26 cellular contexts compared by ENCODE assay signal in genomic region chr1:202592141-202592540, GRCh38.
DNase-seq lines count a peak whose midpoint lies in the region; ATAC-seq and TF ChIP-seq lines count a peak whose summit lies in the region.
"Had no signal": no experiment of that assay in that cellular context is flagged by ENCODE, and none has a peak within 500 bp of the region (broad histone marks: within the 10 kb centered on the region; RNA-seq: fewer than 3 reads in every experiment).

No MANE protein-coding gene starts in this region.

- no peak overlapping the region for H2BK12ac ChIP-seq in neuronal stem cell (ENCODE audit: low read length)

- POLR2A ChIA-PET in activated CD4-positive, alpha-beta T cell treated with anti-CD3 and anti-CD28 coated beads for 36 hours (lab: Charles Lee) = no interaction called here

- H3K4me1 Mint-ChIP-seq in activated CD4-positive, alpha-beta T cell treated with anti-CD3 and anti-CD28 coated beads for 36 hours = no peaks in the 10 kb centered on the region
- peaks cover 1% of the 10 kb centered on the region for H3K4me1 Mint-ChIP-seq in activated CD4-positive, alpha-beta T cell treated with anti-CD3 and anti-CD28 coated beads, Interleukin-2, amount 10 ng/mL, durations not matched to agents 24 days and 14 days
- H3K4me1 Mint-ChIP-seq in immature natural killer cell = peaks cover 4 to 11% of the 10 kb centered on the region in 2 donors

- H3K14ac ChIP-seq in neuronal stem cell (ENCODE audit: low read length) = no peak overlapping the region

- H3K27ac ChIP-seq in ascending aorta (peak overlapping the region; percentile 90 to 94), neuronal stem cell (replicated peaks; ENCODE audit: low read length) (no peak overlapping the region)
- H3K27ac ChIP-seq: 22Rv1, left lung, SK-N-MC had no signal

- no peaks in the 10 kb centered on the region for H3K9me3 Mint-ChIP-seq in activated CD4-positive, alpha-beta T cell treated with anti-CD3 and anti-CD28 coated beads for 36 hours (ENCODE audit: low read depth)
- H3K9me3 Mint-ChIP-seq in activated CD4-positive, alpha-beta T cell treated with anti-CD3 and anti-CD28 coated beads, Interleukin-2, amount 10 ng/mL, durations not matched to agents 24 days and 14 days = no peaks in the 10 kb centered on the region
- H3K9me3 Mint-ChIP-seq in immature natural killer cell = no peaks in the 10 kb centered on the region
- H3K9me3 Mint-ChIP-seq: CD4-positive, alpha-beta T cell; natural killer cell treated with Interleukin-12 subunit alpha and Interleukin-12 subunit beta and Interleukin-15 and Interleukin-18, amount 100 ng/mL, for 72 hours; T-helper 1 cell treated with Interleukin-12 subunit alpha and Interleukin-12 subunit beta and Interleukin-4 antibody, amounts not matched to agents 30 μg/mL and 1 μg/mL, for 36 hours; type B pancreatic cell had no signal

- no peak overlapping the region for H3K4me2 ChIP-seq in neuronal stem cell (ENCODE audit: insufficient read depth, low read length, poor library complexity, severe bottlenecking)

- H3K79me1 ChIP-seq in neuronal stem cell (ENCODE audit: low read depth, low read length) = no peaks in the 10 kb centered on the region

- H3K9ac ChIP-seq in neuronal stem cell (ENCODE audit: low read depth, low read length, poor library complexity) = no peak overlapping the region

- ATAC-seq in activated CD4-positive, alpha-beta T cell treated with anti-CD3 and anti-CD28 coated beads for 36 hours = no peak
- no peak for ATAC-seq in HG02763 (IDR thresholded peaks at IDR 0.05; ENCODE audit: unreplicated experiment)
- ATAC-seq: left lung; natural killer cell treated with Interleukin-12 subunit alpha and Interleukin-12 subunit beta and Interleukin-15 and Interleukin-18, amount 100 ng/mL, for 72 hours; Panc1 had no signal

- no peak for TF ChIP-seq CTCF in ascending aorta (IDR thresholded peaks at IDR 0.05)

- H3K27me3 Mint-ChIP-seq in activated CD4-positive, alpha-beta T cell treated with anti-CD3 and anti-CD28 coated beads for 36 hours = no peaks in the 10 kb centered on the region
- no peaks in the 10 kb centered on the region for H3K27me3 Mint-ChIP-seq in activated CD4-positive, alpha-beta T cell treated with anti-CD3 and anti-CD28 coated beads, Interleukin-2, amount 10 ng/mL, durations not matched to agents 24 days and 14 days
- H3K27me3 Mint-ChIP-seq in immature natural killer cell (ENCODE audit: low read depth in 3 of 3) = peaks cover 0 to 3% (median 0%) of the 10 kb centered on the region in 3 donors
- H3K27me3 Mint-ChIP-seq: CD4-positive, alpha-beta T cell; natural killer cell treated with Interleukin-12 subunit alpha and Interleukin-12 subunit beta and Interleukin-15 and Interleukin-18, amount 100 ng/mL, for 72 hours; type B pancreatic cell had no signal

- no peak overlapping the region for H2BK15ac ChIP-seq in neuronal stem cell (ENCODE audit: low read length)

- H3K9me3 ChIP-seq in ascending aorta (no peaks in the 10 kb centered on the region), neuronal stem cell (replicated peaks in 1 of 2; ENCODE audit: control insufficient read depth in 2 of 2, insufficient read depth in 1 of 2, low read depth in 1 of 2, low read length in 2 of 2) (no peaks in the 10 kb centered on the region)
- H3K9me3 ChIP-seq: left lung had no signal

- no peaks in the 10 kb centered on the region for H3K27me3 ChIP-seq in ascending aorta
- H3K27me3 ChIP-seq in neuronal stem cell (ENCODE audit: control insufficient read depth in 3 of 3, insufficient read depth in 3 of 3, low read depth in 1 of 3, low read length in 3 of 3) = no peaks in the 10 kb centered on the region

- H3K36me3 ChIP-seq in ascending aorta (peaks cover 7 to 31% of the 10 kb centered on the region in 2 donors), neuronal stem cell (replicated peaks in 1 of 2; ENCODE audit: control insufficient read depth in 2 of 2, insufficient read depth in 2 of 2, low read length in 2 of 2) (no peaks in the 10 kb centered on the region)

- DNase-seq in activated CD4-positive, alpha-beta T cell treated with anti-CD3 and anti-CD28 coated beads for 36 hours = peak; percentile 24
- DNase-seq in activated CD4-positive, alpha-beta T cell treated with anti-CD3 and anti-CD28 coated beads, Interleukin-2, amount 10 ng/mL, durations not matched to agents 24 days and 14 days = no peak
- DNase-seq in ELF-1 (ENCODE audit: low read depth, low spot score) = peak; percentile 6
- DNase-seq in ascending aorta (ENCODE audit: low spot score in 2 of 2) = no peak
- no peak for DNase-seq in neuronal stem cell (ENCODE audit: low spot score)
- DNase-seq in NCI-H510A treated with DMSO at 0.1 percent for 48 hours (lab: John Stamatoyannopoulos, UW) = no peak
- no peak for DNase-seq in immature natural killer cell
- DNase-seq: activated CD4-positive, alpha-beta T cell treated with anti-CD3 and anti-CD28 coated beads for 4 hours; activated naive CD4-positive, alpha-beta T cell treated with anti-CD3 and anti-CD28 coated beads, Interleukin-2, amount 50 U/mL, for 16 hours; anterior cingulate cortex; CD4-positive, alpha-beta T cell; GOT3; KBM-7; NCI-H146; NCI-H524; retina; stimulated activated naive CD4-positive, alpha-beta T cell treated with Interleukin-2 at 50 U/mL for 16 hours had no signal

- H3K18ac ChIP-seq in neuronal stem cell (ENCODE audit: low read length) = peak overlapping the region; percentile 22

- H2AK5ac ChIP-seq in neuronal stem cell (ENCODE audit: low read depth, low read length) = peak overlapping the region; percentile 17

- no peak overlapping the region for H3K27ac Mint-ChIP-seq in activated CD4-positive, alpha-beta T cell treated with anti-CD3 and anti-CD28 coated beads for 36 hours
- H3K27ac Mint-ChIP-seq in activated CD4-positive, alpha-beta T cell treated with anti-CD3 and anti-CD28 coated beads, Interleukin-2, amount 10 ng/mL, durations not matched to agents 24 days and 14 days = no peak overlapping the region
- no peak overlapping the region for H3K27ac Mint-ChIP-seq in immature natural killer cell
- H3K27ac Mint-ChIP-seq: CD4-positive, alpha-beta T cell; dendritic cell treated with granulocyte-macrophage colony-stimulating factor and Interleukin-4, amounts not matched to agents 40 ng/mL and 50 ng/mL, for 4 days; natural killer cell treated with Interleukin-12 subunit alpha and Interleukin-12 subunit beta and Interleukin-15 and Interleukin-18, amount 100 ng/mL, for 72 hours; T-helper 1 cell treated with Interleukin-12 subunit alpha and Interleukin-12 subunit beta and Interleukin-4 antibody, amounts not matched to agents 30 μg/mL and 1 μg/mL, for 36 hours; type B pancreatic cell had no signal

- H3K4ac ChIP-seq in neuronal stem cell (ENCODE audit: low read length) = no peak overlapping the region

- CTCF ChIA-PET in activated CD4-positive, alpha-beta T cell treated with anti-CD3 and anti-CD28 coated beads for 36 hours (lab: Charles Lee) = no interaction called here

- H3K4me3 ChIP-seq in ascending aorta (no peak overlapping the region), neuronal stem cell (ENCODE audit: low read length in 2 of 2) (no peak overlapping the region)
- H3K4me3 ChIP-seq: left lung, SK-N-MC had no signal

- no peak overlapping the region for H3K23ac ChIP-seq in neuronal stem cell (ENCODE audit: low read depth, low read length, poor library complexity)

- H3K4me3 Mint-ChIP-seq in activated CD4-positive, alpha-beta T cell treated with anti-CD3 and anti-CD28 coated beads for 36 hours = no peak overlapping the region
- H3K4me3 Mint-ChIP-seq in activated CD4-positive, alpha-beta T cell treated with anti-CD3 and anti-CD28 coated beads, Interleukin-2, amount 10 ng/mL, durations not matched to agents 24 days and 14 days = no peak overlapping the region
- no peak overlapping the region for H3K4me3 Mint-ChIP-seq in immature natural killer cell
- H3K4me3 Mint-ChIP-seq: CD4-positive, alpha-beta T cell; dendritic cell treated with granulocyte-macrophage colony-stimulating factor and Interleukin-4, amounts not matched to agents 40 ng/mL and 50 ng/mL, for 4 days; natural killer cell treated with Interleukin-12 subunit alpha and Interleukin-12 subunit beta and Interleukin-15 and Interleukin-18, amount 100 ng/mL, for 72 hours; T-helper 1 cell treated with Interleukin-12 subunit alpha and Interleukin-12 subunit beta and Interleukin-4 antibody, amounts not matched to agents 30 μg/mL and 1 μg/mL, for 36 hours; type B pancreatic cell had no signal

- H3K4me1 ChIP-seq in ascending aorta = peaks cover 6 to 32% of the 10 kb centered on the region in 2 donors
- peaks cover 10 to 13% of the 10 kb centered on the region in 2 donors for H3K4me1 ChIP-seq in neuronal stem cell (ENCODE audit: control insufficient read depth in 2 of 2, insufficient read depth in 1 of 2, low read depth in 1 of 2, low read length in 2 of 2)

- H3K36me3 Mint-ChIP-seq in activated CD4-positive, alpha-beta T cell treated with anti-CD3 and anti-CD28 coated beads for 36 hours (ENCODE audit: low read depth) = no peaks in the 10 kb centered on the region
- H3K36me3 Mint-ChIP-seq in activated CD4-positive, alpha-beta T cell treated with anti-CD3 and anti-CD28 coated beads, Interleukin-2, amount 10 ng/mL, durations not matched to agents 24 days and 14 days (ENCODE audit: low read depth) = no peaks in the 10 kb centered on the region
- peaks cover under 1 to 37% (median 19%) of the 10 kb centered on the region in 3 donors for H3K36me3 Mint-ChIP-seq in immature natural killer cell
- H3K36me3 Mint-ChIP-seq: natural killer cell treated with Interleukin-12 subunit alpha and Interleukin-12 subunit beta and Interleukin-15 and Interleukin-18, amount 100 ng/mL, for 72 hours had no signal

- intact Hi-C loops in activated CD4-positive, alpha-beta T cell treated with anti-CD3 and anti-CD28 coated beads for 36 hours (cut with DNase I, micrococcal nuclease) = no loop called here
- intact Hi-C loops in activated CD4-positive, alpha-beta T cell treated with anti-CD3 and anti-CD28 coated beads, Interleukin-2, amount 10 ng/mL, durations not matched to agents 24 days and 14 days (cut with micrococcal nuclease) = no loop called here
- intact Hi-C loops in ascending aorta (cut with DNase I) = loop anchor here (10.0 kb wide), 1 partner anchor 247 kb away; the partner anchor contains the start of genes PPP1R12B and UBE2T

- no CpG with 5 or more reads among the region's 7 CpGs for WGBS in neuronal stem cell (ENCODE audit: extremely low coverage in 2 of 2, insufficient read length in 2 of 2, insufficient replicate concordance in 1 of 2), 2 donors

- no peak overlapping the region for H2AFZ ChIP-seq in neuronal stem cell (ENCODE audit: low read length)

- H4K8ac ChIP-seq in neuronal stem cell (ENCODE audit: low read depth, low read length) = no peak overlapping the region

- no peak overlapping the region for H2BK120ac ChIP-seq in neuronal stem cell (ENCODE audit: low read depth, low read length)

- H4K91ac ChIP-seq in neuronal stem cell (ENCODE audit: low read depth, low read length, poor library complexity) = no peak overlapping the region

- H2BK5ac ChIP-seq in neuronal stem cell (ENCODE audit: low read length) = no peak overlapping the region

Comparison
In these comparisons a context has a peak if more than half of its experiments do, and no peak if none do; other contexts are left out.
1. DNase-seq: peak in activated CD4-positive, alpha-beta T cell treated with anti-CD3 and anti-CD28 coated beads for 36 hours (single experiment) and ELF-1 (single experiment); none in activated CD4-positive, alpha-beta T cell treated with anti-CD3 and anti-CD28 coated beads, Interleukin-2, amount 10 ng/mL, durations not matched to agents 24 days and 14 days (single experiment), ascending aorta (0 of 2), neuronal stem cell (single experiment), NCI-H510A treated with DMSO at 0.1 percent for 48 hours (single experiment) and immature natural killer cell (0 of 3).